ENCODE assay signal across 24 cellular contexts in genomic region chr7:106332186-106332585, GRCh38.
"Had no signal": no experiment of that assay in that cellular context is flagged by ENCODE, and none has a peak within 500 bp of the region (broad histone marks: within the 10 kb centered on the region; RNA-seq: fewer than 3 reads in every experiment).

No MANE protein-coding gene starts in this region.

- H3K4me3 ChIP-seq: neural progenitor cell, ovary, psoas muscle, right lobe of liver, sigmoid colon, stomach, thoracic aorta, thyroid gland, tibial nerve, upper lobe of left lung, vagina had no signal

- FAIRE-seq: small intestine had no signal

- ATAC-seq: natural killer cell treated with Interleukin-12 subunit alpha and Interleukin-12 subunit beta and Interleukin-15 and Interleukin-18, amount 100 ng/mL, for 72 hours; psoas muscle; right cardiac atrium; right lobe of liver; stimulated activated effector memory CD8-positive, alpha-beta T cell treated with anti-CD3 and anti-CD28 coated beads, Interleukin-12 subunit alpha, Interleukin-12 subunit beta, amount 100 ng/mL, for 72 hours; stimulated activated naive B cell treated with anti-CD40 and anti-IgM and Interleukin-4, amounts not matched to agents 10 μg/mL and 1 μg/mL and 100 μg/mL, for 72 hours had no signal

- DNase-seq: occipital lobe; ovary; posterior cingulate gyrus; psoas muscle; right cardiac atrium; right lobe of liver; sigmoid colon; small intestine; stimulated activated CD4-positive, alpha-beta T cell treated with anti-CD3 and anti-CD28 coated beads, Interleukin-15, amount 100 ng/mL, for 24 hours; stimulated activated CD4-positive, alpha-beta T cell treated with anti-CD3 and anti-CD28 coated beads, Interleukin-2, amount 100 ng/mL, for 24 hours; stimulated activated CD4-positive, alpha-beta T cell treated with anti-CD3 and anti-CD28 coated beads, Interleukin-2, amount 100 ng/mL, for 48 hours; stimulated activated CD4-positive, alpha-beta T cell treated with anti-CD3 and anti-CD28 coated beads, Interleukin-4, amount 100 ng/mL, for 24 hours; stimulated activated naive B cell treated with anti-CD40 and anti-IgM and Interleukin-4, amounts not matched to agents 10 μg/mL and 1 μg/mL and 100 μg/mL, for 72 hours; stimulated activated naive CD4-positive, alpha-beta T cell treated with Interleukin-2 at 50 U/mL for 16 hours; stomach; thyroid gland; trophoblast cell; upper lobe of left lung had no signal
